9 cellular contexts compared by ENCODE assay signal in the genomic region with DNA sequence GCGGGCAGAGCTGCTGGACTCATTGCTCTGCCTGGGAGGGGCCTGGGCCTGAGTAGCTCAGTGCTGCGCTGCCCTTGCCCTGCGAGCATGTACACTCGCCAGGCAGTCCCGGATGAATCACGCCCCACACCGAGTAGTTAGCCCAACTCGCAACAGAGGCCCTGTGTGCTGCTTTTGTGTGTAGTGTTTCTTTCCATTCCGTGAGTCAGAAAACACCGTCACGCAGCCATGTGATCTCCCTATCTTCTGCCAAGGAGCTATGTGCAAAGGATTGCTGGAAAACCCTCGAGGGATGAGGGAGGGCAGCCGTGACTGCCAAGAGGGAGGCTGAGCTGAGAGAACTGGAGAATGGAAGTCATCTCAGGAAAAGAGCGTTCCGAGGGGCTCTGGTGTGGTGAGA. TPM values are rescaled to one million over a fixed set of nuclear protein-coding genes. Genes with fewer than 3 reads are reported as not detected.
A peak's percentile ranks its signal among the peaks of the same experiment; 100 is the strongest.
DNase-seq lines count a peak whose midpoint lies in the region; ATAC-seq, FAIRE-seq and TF ChIP-seq lines count a peak whose summit lies in the region.
"Had no signal": no experiment of that assay in that cellular context is flagged by ENCODE, and none has a peak within 500 bp of the region (broad histone marks: within the 10 kb centered on the region; RNA-seq: fewer than 3 reads in every experiment).

No MANE protein-coding gene starts in this region.

- TF ChIP-seq CTCF in fibroblast of lung (conservative IDR thresholded peaks at IDR 0.05 in 1 of 2, IDR thresholded peaks at IDR 0.05 in 1 of 2; ENCODE audit: low read depth in 1 of 2, low read length in 2 of 2): no peak

- H3K79me2 ChIP-seq in ACC112 (ENCODE audit: control insufficient read depth, insufficient read depth, low read length, unreplicated experiment) (no peaks in the 10 kb centered on the region), fibroblast of lung (ENCODE audit: control insufficient read depth, insufficient read depth, low read length) (no peaks in the 10 kb centered on the region)

- no peak for ATAC-seq in activated CD8-positive, alpha-beta T cell treated with anti-CD3 and anti-CD28 coated beads, Interleukin-2, amount 10 ng/mL, durations not matched to agents 7 days and 5 days
- ATAC-seq in GM19035 (IDR thresholded peaks at IDR 0.05; ENCODE audit: unreplicated experiment) (no peak), GM21717 (IDR thresholded peaks at IDR 0.05; ENCODE audit: unreplicated experiment) (no peak)

- H2AFZ ChIP-seq in ACC112 (ENCODE audit: low read length, unreplicated experiment) (peak overlapping the region; percentile 90), fibroblast of lung (ENCODE audit: low read length) (peak overlapping the region; percentile 33), neuron (ENCODE audit: low read depth, low read length) (peak overlapping the region; percentile 1)

- no peaks in the 10 kb centered on the region for H3K36me3 Mint-ChIP-seq in activated CD8-positive, alpha-beta T cell treated with anti-CD3 and anti-CD28 coated beads, Interleukin-2, amount 10 ng/mL, durations not matched to agents 7 days and 5 days (ENCODE audit: low read depth)

- no peaks in the 10 kb centered on the region for H4K20me1 ChIP-seq in fibroblast of lung (ENCODE audit: control insufficient read depth, extremely low read depth, insufficient read depth, low read length)

- no peak overlapping the region for H3K27ac Mint-ChIP-seq in activated CD8-positive, alpha-beta T cell treated with anti-CD3 and anti-CD28 coated beads, Interleukin-2, amount 10 ng/mL, durations not matched to agents 7 days and 5 days

- H3K4me3 ChIP-seq in ACC112 (ENCODE audit: low read depth, low read length) (peak overlapping the region; percentile 27; the same call in 1 of the 2 replicates), fibroblast of lung (replicated peaks in 1 of 4; ENCODE audit: control extremely low read depth in 1 of 4, insufficient read depth in 1 of 4, low read depth in 3 of 4, low read length in 4 of 4) (no peak overlapping the region), neuron (ENCODE audit: low read length) (no peak overlapping the region)

- peak overlapping the region; percentile 63 for H3K4me2 ChIP-seq in fibroblast of lung (ENCODE audit: extremely low read depth, insufficient read depth, low read length)

- DNase-seq in RCC 7860 (ENCODE audit: low spot score) (peak; percentile 89), fibroblast of lung (ENCODE audit: low read depth in 2 of 2) (peak; percentile 97 to 99)
- DNase-seq in activated CD8-positive, alpha-beta T cell treated with anti-CD3 and anti-CD28 coated beads, Interleukin-2, amount 10 ng/mL, durations not matched to agents 7 days and 5 days: no peak
- no peak for DNase-seq in central memory CD4-positive, alpha-beta T cell

- H3K27me3 ChIP-seq in ACC112 (ENCODE audit: insufficient read depth, low read length): no peaks in the 10 kb centered on the region
- H3K27me3 ChIP-seq in fibroblast of lung (ENCODE audit: control insufficient read depth, insufficient read depth, low read length): peaks cover 3% of the 10 kb centered on the region
- peaks cover 2% of the 10 kb centered on the region for H3K27me3 ChIP-seq in neuron (ENCODE audit: insufficient read depth, low read length)
- H3K27me3 ChIP-seq: neutrophil had no signal

- no peaks in the 10 kb centered on the region for H3K9me3 ChIP-seq in fibroblast of lung (ENCODE audit: control insufficient read depth, insufficient read depth, low read depth, low read length)
- no peaks in the 10 kb centered on the region for H3K9me3 ChIP-seq in neuron (ENCODE audit: low read length)
- H3K9me3 ChIP-seq: neutrophil had no signal

- peaks cover 10% of the 10 kb centered on the region for H3K4me1 Mint-ChIP-seq in activated CD8-positive, alpha-beta T cell treated with anti-CD3 and anti-CD28 coated beads, Interleukin-2, amount 10 ng/mL, durations not matched to agents 7 days and 5 days (ENCODE audit: low read depth)

- no peak overlapping the region for H3K4me3 Mint-ChIP-seq in activated CD8-positive, alpha-beta T cell treated with anti-CD3 and anti-CD28 coated beads, Interleukin-2, amount 10 ng/mL, durations not matched to agents 7 days and 5 days

- CTCF ChIA-PET in activated CD8-positive, alpha-beta T cell treated with anti-CD3 and anti-CD28 coated beads, Interleukin-2, amount 10 ng/mL, durations not matched to agents 7 days and 5 days (lab: Charles Lee): interaction anchor here (2.2 to 4.0 kb wide), 3 partner anchors 7 to 14 kb away, joined by 7 to 15 read pairs (median 8); no protein-coding TSS in a partner anchor

- POLR2A ChIA-PET in activated CD8-positive, alpha-beta T cell treated with anti-CD3 and anti-CD28 coated beads, Interleukin-2, amount 10 ng/mL, durations not matched to agents 7 days and 5 days (lab: Charles Lee): no interaction called here

- peak; percentile 82 for FAIRE-seq in RCC 7860 (lab: Jason Lieb, UNC)

- H3K4me1 ChIP-seq in ACC112 (ENCODE audit: control insufficient read depth, insufficient read depth, low read length, unreplicated experiment) (peaks cover 12% of the 10 kb centered on the region), fibroblast of lung (ENCODE audit: control insufficient read depth, extremely low read depth, insufficient read depth, low read length) (peaks cover 4% of the 10 kb centered on the region), neuron (ENCODE audit: insufficient read depth, low read length) (no peaks in the 10 kb centered on the region)

- H3K27ac ChIP-seq in ACC112 (ENCODE audit: low read depth, low read length) (peak overlapping the region; percentile 88), fibroblast of lung (ENCODE audit: insufficient read depth, low read length) (peak overlapping the region; percentile 32)
- H3K27ac ChIP-seq: neutrophil had no signal

- H3K36me3 ChIP-seq in ACC112 (ENCODE audit: insufficient read depth, low read length) (no peaks in the 10 kb centered on the region), fibroblast of lung (ENCODE audit: control insufficient read depth, insufficient read depth, low read length) (no peaks in the 10 kb centered on the region), neuron (ENCODE audit: insufficient read depth, low read length) (no peaks in the 10 kb centered on the region)
- H3K36me3 ChIP-seq: neutrophil had no signal

- H3K9me3 Mint-ChIP-seq in activated CD8-positive, alpha-beta T cell treated with anti-CD3 and anti-CD28 coated beads, Interleukin-2, amount 10 ng/mL, durations not matched to agents 7 days and 5 days (ENCODE audit: insufficient read depth): no peaks in the 10 kb centered on the region

- peaks cover 2% of the 10 kb centered on the region for H3K27me3 Mint-ChIP-seq in activated CD8-positive, alpha-beta T cell treated with anti-CD3 and anti-CD28 coated beads, Interleukin-2, amount 10 ng/mL, durations not matched to agents 7 days and 5 days (ENCODE audit: low read depth)

- H3K9ac ChIP-seq in fibroblast of lung (ENCODE audit: insufficient read depth, low read length): no peak overlapping the region

RNA-seq across cellular contexts. Expression of a gene that starts 37.3 kb away (rescaled TPM):
- total RNA-seq in fibroblast of lung: 58.1 and 65.5 TPM in 2 replicates
- polyA plus RNA-seq in fibroblast of lung: 33.3 and 39.5 TPM in 2 replicates
- 76.3 and 99.6 TPM in 2 replicates for polyA plus RNA-seq in fibroblast of lung (2012)
- polyA minus RNA-seq in fibroblast of lung (ENCODE audit: low replicate concordance): 23.9 and 29.3 TPM in 2 replicates
- total RNA-seq in activated CD8-positive, alpha-beta T cell treated with anti-CD3 and anti-CD28 coated beads, Interleukin-2, amount 10 ng/mL, durations not matched to agents 7 days and 5 days: 10 to 100 TPM; 29.2 to 29.3 TPM

RNA-seq across cellular contexts. Expression of a gene that starts 55.4 kb away (rescaled TPM):
- total RNA-seq in fibroblast of lung: 9.0 and 16.0 TPM in 2 replicates
- polyA plus RNA-seq in fibroblast of lung: 5.7 and 8.4 TPM in 2 replicates
- polyA plus RNA-seq in fibroblast of lung (2012): 3.9 and 6.1 TPM in 2 replicates
- 12.9 and 19.2 TPM in 2 replicates for polyA minus RNA-seq in fibroblast of lung (ENCODE audit: low replicate concordance)
- 10 to 100 TPM in 1 of 2 experiments, 1 to 10 TPM in 1; 10.0 to 13.2 TPM for total RNA-seq in activated CD8-positive, alpha-beta T cell treated with anti-CD3 and anti-CD28 coated beads, Interleukin-2, amount 10 ng/mL, durations not matched to agents 7 days and 5 days

Comparison
In these comparisons a context has a peak if more than half of its experiments do, and no peak if none do; other contexts are left out.
1. H2AFZ ChIP-seq: peak in every context shown above with its lines; median percentile 90 in ACC112; 33 in fibroblast of lung; 1 in neuron.
2. DNase-seq: peak in RCC 7860 (single experiment) and fibroblast of lung (2 of 2); none in activated CD8-positive, alpha-beta T cell treated with anti-CD3 and anti-CD28 coated beads, Interleukin-2, amount 10 ng/mL, durations not matched to agents 7 days and 5 days (single experiment) and central memory CD4-positive, alpha-beta T cell (single experiment).